Comparison of ENCODE assay signal across 8 cellular contexts in the genomic region with DNA sequence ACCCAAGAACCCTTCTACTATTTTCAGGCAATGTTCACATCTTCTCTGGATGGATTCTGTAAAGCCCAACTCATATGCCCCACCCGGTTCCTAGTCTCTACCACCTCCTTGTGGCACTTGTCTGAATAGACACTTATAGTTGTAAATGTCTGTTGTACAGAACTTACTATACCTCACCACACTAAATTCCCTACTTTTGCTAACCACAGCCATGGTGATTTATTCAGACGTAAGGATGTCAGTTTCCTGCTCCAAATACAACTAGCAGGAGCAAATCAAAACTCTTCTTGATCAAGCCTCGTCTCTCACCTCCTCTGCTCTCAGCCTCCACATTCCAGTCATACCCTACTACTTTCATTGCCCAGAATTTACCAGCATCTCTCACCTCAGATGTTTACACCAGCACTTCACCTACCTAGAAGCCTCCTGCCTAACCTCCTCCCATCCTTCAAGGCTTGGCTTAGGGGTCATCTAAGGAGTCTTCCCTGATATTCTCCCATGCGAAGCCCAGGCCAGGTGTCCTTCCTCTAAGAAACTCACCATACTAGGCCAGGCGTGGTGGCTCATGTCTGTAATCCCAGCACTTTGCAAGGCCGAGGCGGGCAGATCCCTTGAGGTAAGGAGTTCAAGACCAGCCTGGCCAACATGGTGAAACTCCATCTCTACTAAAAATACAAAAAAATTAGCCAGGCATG.
DNase-seq lines count a peak whose midpoint lies in the region; ATAC-seq and TF ChIP-seq lines count a peak whose summit lies in the region.

No MANE protein-coding gene starts in this region.

- H3K9me3 ChIP-seq in gastroesophageal sphincter (no peaks in the 10 kb centered on the region), sigmoid colon (no peaks in the 10 kb centered on the region)

- H3K4me1 Mint-ChIP-seq in activated CD8-positive, alpha-beta T cell treated with anti-CD3 and anti-CD28 coated beads, Interleukin-2, amount 10 ng/mL, durations not matched to agents 7 days and 5 days (ENCODE audit: low read depth) = peaks cover 52% of the 10 kb centered on the region

- TF ChIP-seq CTCF in AG09309 (IDR thresholded peaks at IDR 0.05; ENCODE audit: control insufficient read depth, insufficient read depth, low read depth, low read length, missing control alignments) (peak; percentile 68), GM12872 (IDR thresholded peaks at IDR 0.05; ENCODE audit: insufficient read depth, low read depth, low read length) (peak; percentile 82), gastroesophageal sphincter (IDR thresholded peaks at IDR 0.05) (peak; percentile 44 to 70 (median 64)), sigmoid colon (IDR thresholded peaks at IDR 0.05) (peak; percentile 44 to 69 (median 48))

- DNase-seq in AG09309 (ENCODE audit: low read depth) = no peak
- peak; percentile 21 for DNase-seq in NCI-H146 (lab: John Stamatoyannopoulos, UW)
- DNase-seq in activated CD8-positive, alpha-beta T cell treated with anti-CD3 and anti-CD28 coated beads, Interleukin-2, amount 10 ng/mL, durations not matched to agents 7 days and 5 days = peak; percentile 48
- DNase-seq in sigmoid colon = no peak
- DNase-seq in activated effector memory CD4-positive, alpha-beta T cell treated with Interleukin-2 at 50 U/mL for 16 hours = no peak

- H3K27ac ChIP-seq in gastroesophageal sphincter = no peak overlapping the region
- H3K27ac ChIP-seq in sigmoid colon = no peak overlapping the region

- H3K27me3 ChIP-seq in gastroesophageal sphincter (no peaks in the 10 kb centered on the region), sigmoid colon (no peaks in the 10 kb centered on the region)

- peak overlapping the region; percentile 37 for H3K27ac Mint-ChIP-seq in activated CD8-positive, alpha-beta T cell treated with anti-CD3 and anti-CD28 coated beads, Interleukin-2, amount 10 ng/mL, durations not matched to agents 7 days and 5 days

- no peaks in the 10 kb centered on the region for H3K9me3 Mint-ChIP-seq in activated CD8-positive, alpha-beta T cell treated with anti-CD3 and anti-CD28 coated beads, Interleukin-2, amount 10 ng/mL, durations not matched to agents 7 days and 5 days (ENCODE audit: insufficient read depth)

- no peak for TF ChIP-seq EP300 in gastroesophageal sphincter (IDR thresholded peaks at IDR 0.05)
- no peak for TF ChIP-seq EP300 in sigmoid colon (IDR thresholded peaks at IDR 0.05)

- POLR2A ChIA-PET in activated CD8-positive, alpha-beta T cell treated with anti-CD3 and anti-CD28 coated beads, Interleukin-2, amount 10 ng/mL, durations not matched to agents 7 days and 5 days (lab: Charles Lee) = interaction anchor here (0.6 kb wide), 1 partner anchor 116 kb away, joined by 3 read pairs; no protein-coding TSS in a partner anchor

- no peak for TF ChIP-seq POLR2A in gastroesophageal sphincter (IDR thresholded peaks at IDR 0.05)
- TF ChIP-seq POLR2A in sigmoid colon (IDR thresholded peaks at IDR 0.05) = no peak

- no peak overlapping the region for H3K4me3 Mint-ChIP-seq in activated CD8-positive, alpha-beta T cell treated with anti-CD3 and anti-CD28 coated beads, Interleukin-2, amount 10 ng/mL, durations not matched to agents 7 days and 5 days

- no peaks in the 10 kb centered on the region for H3K27me3 Mint-ChIP-seq in activated CD8-positive, alpha-beta T cell treated with anti-CD3 and anti-CD28 coated beads, Interleukin-2, amount 10 ng/mL, durations not matched to agents 7 days and 5 days (ENCODE audit: low read depth)

- H3K36me3 ChIP-seq in gastroesophageal sphincter (no peaks in the 10 kb centered on the region), sigmoid colon (no peaks in the 10 kb centered on the region)

- WGBS in gastroesophageal sphincter (ENCODE audit: low coverage in 1 of 2), 2 donors = 48% methylated on average over 3 of the region's 7 CpGs; no CpG with 5 or more reads in 1 of the 2 donors
- 71 to 78% methylated on average over 7 of the region's 7 CpGs for WGBS in sigmoid colon, 2 donors

- H3K4me3 ChIP-seq in AG09309 (ENCODE audit: control insufficient read depth, low read depth, low read length) (no peak overlapping the region), gastroesophageal sphincter (no peak overlapping the region), sigmoid colon (no peak overlapping the region)

- peaks cover under 1% of the 10 kb centered on the region for H3K36me3 Mint-ChIP-seq in activated CD8-positive, alpha-beta T cell treated with anti-CD3 and anti-CD28 coated beads, Interleukin-2, amount 10 ng/mL, durations not matched to agents 7 days and 5 days (ENCODE audit: low read depth)

- CTCF ChIA-PET in activated CD8-positive, alpha-beta T cell treated with anti-CD3 and anti-CD28 coated beads, Interleukin-2, amount 10 ng/mL, durations not matched to agents 7 days and 5 days (lab: Charles Lee) = interaction anchor here (0.7 to 2.0 kb wide), 3 partner anchors 15 to 224 kb away, joined by 3 to 10 read pairs (median 4); no protein-coding TSS in a partner anchor

- peaks cover 0 to 30% (median 0%) of the 10 kb centered on the region in 3 donors for H3K4me1 ChIP-seq in gastroesophageal sphincter
- H3K4me1 ChIP-seq in sigmoid colon = peaks cover 0 to 49% (median 27%) of the 10 kb centered on the region in 4 donors

- intact Hi-C loops in sigmoid colon (cut with DNase I) = loop anchor here (5.0 kb wide), 2 partner anchors 74 to 224 kb away; no protein-coding TSS in a partner anchor

- peak; percentile 46 for ATAC-seq in activated CD8-positive, alpha-beta T cell treated with anti-CD3 and anti-CD28 coated beads, Interleukin-2, amount 10 ng/mL, durations not matched to agents 7 days and 5 days
- ATAC-seq in gastroesophageal sphincter (peak; percentile 51), HG03521 (IDR thresholded peaks at IDR 0.05; ENCODE audit: unreplicated experiment) (no peak)

Comparison
In these comparisons a context has a peak if more than half of its experiments do, and no peak if none do; other contexts are left out.
1. DNase-seq: peak in NCI-H146 (single experiment) and activated CD8-positive, alpha-beta T cell treated with anti-CD3 and anti-CD28 coated beads, Interleukin-2, amount 10 ng/mL, durations not matched to agents 7 days and 5 days (single experiment); none in AG09309 (single experiment), sigmoid colon (single experiment) and activated effector memory CD4-positive, alpha-beta T cell treated with Interleukin-2 at 50 U/mL for 16 hours (single experiment).
2. Peak in every context shown above with its lines, with median percentiles within 50 percentile points of each other: CTCF ChIP-seq.